8 cellular contexts compared by ENCODE assay signal in genomic region chrX:49291615-49292337, GRCh38. TPM values are rescaled to one million over a fixed set of nuclear protein-coding genes. Genes with fewer than 3 reads are reported as not detected.
DNase-seq lines count a peak whose midpoint lies in the region; ATAC-seq and TF ChIP-seq lines count a peak whose summit lies in the region.

No MANE protein-coding gene starts in this region.

- H3K9ac ChIP-seq in GM23248 (no peak overlapping the region), neural cell (ENCODE audit: low read length) (no peak overlapping the region)

- no peaks in the 10 kb centered on the region for H3F3A ChIP-seq in GM23248 (ENCODE audit: insufficient read depth)
- no peaks in the 10 kb centered on the region for H3F3A ChIP-seq in neural cell (ENCODE audit: insufficient read depth, low read length, poor library complexity, severe bottlenecking)

- no peak for TF ChIP-seq EP300 in neural cell (conservative IDR thresholded peaks at IDR 0.05; ENCODE audit: poor library complexity, severe bottlenecking)

- no peaks in the 10 kb centered on the region for H3K36me3 ChIP-seq in GM23248 (ENCODE audit: low read depth)
- no peaks in the 10 kb centered on the region for H3K36me3 ChIP-seq in esophagus squamous epithelium
- no peaks in the 10 kb centered on the region for H3K36me3 ChIP-seq in neural cell (ENCODE audit: insufficient read depth, low read length)
- no peaks in the 10 kb centered on the region for H3K36me3 ChIP-seq in thyroid gland

- no peak overlapping the region for H2AFZ ChIP-seq in GM23248
- no peak overlapping the region for H2AFZ ChIP-seq in neural cell (ENCODE audit: low read depth, low read length)

- no peak overlapping the region for H3K4me3 ChIP-seq in GM23248
- no peak overlapping the region for H3K4me3 ChIP-seq in esophagus squamous epithelium
- no peak overlapping the region for H3K4me3 ChIP-seq in neural cell (ENCODE audit: low read length)
- H3K4me3 ChIP-seq in thyroid gland (replicated peaks in 1 of 3): no peak overlapping the region

- no peak for ATAC-seq in GM21619 (IDR thresholded peaks at IDR 0.05; ENCODE audit: unreplicated experiment)

- no peaks in the 10 kb centered on the region for H4K20me1 ChIP-seq in GM23248 (ENCODE audit: insufficient read depth)
- H4K20me1 ChIP-seq in neural cell (ENCODE audit: insufficient read depth): no peaks in the 10 kb centered on the region

- in situ Hi-C loops in GM23248 (cut with MboI): no loop called here

- H3K27me3 ChIP-seq in GM23248 (replicated peaks; ENCODE audit: insufficient read depth) (no peaks in the 10 kb centered on the region), esophagus squamous epithelium (no peaks in the 10 kb centered on the region), neural cell (ENCODE audit: insufficient read depth, low read depth, low read length) (no peaks in the 10 kb centered on the region), thyroid gland (no peaks in the 10 kb centered on the region)

- WGBS in GM23248 (ENCODE audit: low coverage in 1 of 2, low lambda C conversion rate in 2 of 2, missing lambda C conversion rate in 2 of 2), 2 experiments: 22 to 24% methylated on average over 9 to 10 of the region's 11 CpGs
- WGBS in esophagus squamous epithelium, 2 donors: 19 to 37% methylated on average over 6 to 7 of the region's 11 CpGs
- 27 to 32% methylated on average over 7 to 8 of the region's 11 CpGs for WGBS in thyroid gland, 2 donors

- intact Hi-C loops in esophagus squamous epithelium (cut with DNase I): loop anchor here (10.0 kb wide), 1 partner anchor 463 kb away; no protein-coding TSS in a partner anchor
- intact Hi-C loops in thyroid gland (cut with DNase I): no loop called here

- peak; percentile 42 for DNase-seq in CMK (ENCODE audit: low read depth)
- DNase-seq in GM23248: peak; percentile 58
- DNase-seq in NCI-H774 (lab: John Stamatoyannopoulos, UW): peak; percentile 0
- DNase-seq in activated CD8-positive, alpha-beta memory T cell treated with anti-CD3 and anti-CD28 coated beads, Interleukin-2, amount 50 U/mL, for 24 hours (ENCODE audit: extremely low read depth): peak; percentile 35
- no peak for DNase-seq in esophagus squamous epithelium (lab: John Stamatoyannopoulos, UW)
- DNase-seq in thyroid gland: peak; percentile 45 to 67

- TF ChIP-seq RAD21 in neural cell (conservative IDR thresholded peaks at IDR 0.05): peak; percentile 48

- TF ChIP-seq POLR2A in esophagus squamous epithelium (IDR thresholded peaks at IDR 0.05) (no peak), thyroid gland (IDR thresholded peaks at IDR 0.05) (no peak)

- H3K9me2 ChIP-seq in GM23248 (ENCODE audit: insufficient read depth) (no peaks in the 10 kb centered on the region), neural cell (ENCODE audit: insufficient read depth, low read length) (no peaks in the 10 kb centered on the region)

- H3K79me2 ChIP-seq in GM23248 (ENCODE audit: insufficient read depth): no peaks in the 10 kb centered on the region
- no peaks in the 10 kb centered on the region for H3K79me2 ChIP-seq in neural cell (replicated peaks; ENCODE audit: insufficient read depth, low read length)

- peak; percentile 35 to 65 (median 59) for TF ChIP-seq CTCF in esophagus squamous epithelium (IDR thresholded peaks at IDR 0.05)
- TF ChIP-seq CTCF in neural cell (IDR thresholded peaks at IDR 0.05; ENCODE audit: poor library complexity, severe bottlenecking): peak; percentile 53
- TF ChIP-seq CTCF in thyroid gland (IDR thresholded peaks at IDR 0.05): peak in 5 of 6 experiments; percentile 18 to 63 (median 46)

- H3K27ac ChIP-seq in GM23248 (no peak overlapping the region), esophagus squamous epithelium (no peak overlapping the region), neural cell (ENCODE audit: low read length) (no peak overlapping the region), thyroid gland (no peak overlapping the region)

- H3K9me3 ChIP-seq in GM23248 (ENCODE audit: low read depth) (no peaks in the 10 kb centered on the region), esophagus squamous epithelium (no peaks in the 10 kb centered on the region), neural cell (ENCODE audit: low read length) (no peaks in the 10 kb centered on the region), thyroid gland (no peaks in the 10 kb centered on the region)

- H3K4me1 ChIP-seq in GM23248 (ENCODE audit: insufficient read depth) (no peaks in the 10 kb centered on the region), esophagus squamous epithelium (peaks cover 0 to 5% (median 0%) of the 10 kb centered on the region in 3 donors), thyroid gland (no peaks in the 10 kb centered on the region)

- H3K4me2 ChIP-seq in GM23248 (ENCODE audit: unreplicated experiment): no peak overlapping the region
- H3K4me2 ChIP-seq in neural cell (ENCODE audit: low read length): no peak overlapping the region

TF ChIP-seq in neural cell, 6 proteins besides CTCF, POLR2A, EP300 and RAD21:
- TF ChIP-seq TAF1 (IDR thresholded peaks at IDR 0.05; ENCODE audit: low read depth) (no peak), SMC3 (conservative IDR thresholded peaks at IDR 0.05; ENCODE audit: poor library complexity) (peak; percentile 42)
TF ChIP-seq in neural cell: peak in this region for 1.

RNA-seq across cellular contexts. Expression of gene GAGE10, which starts 11.7 kb away (rescaled TPM):
- total RNA-seq in GM23248 (2014; rRNA removed; shearing (Covaris generic)): not detected in 2 replicates
- polyA plus RNA-seq in GM23248 (2016; fragmentation: Nextera tagmentation; extraction: Ambion mirVana): not detected in 2 replicates
- not detected for total RNA-seq in esophagus squamous epithelium
- polyA plus RNA-seq in neural cell: not detected in 2 replicates
- polyA minus RNA-seq in neural cell: not detected in 2 replicates
- not detected for total RNA-seq in thyroid gland

RNA-seq across cellular contexts. Expression of gene PPP1R3F, which starts 22.2 kb away (rescaled TPM):
- total RNA-seq in GM23248 (2014; rRNA removed; shearing (Covaris generic)): 6.2 and 10.6 TPM in 2 replicates
- polyA plus RNA-seq in GM23248 (2016; fragmentation: Nextera tagmentation; extraction: Ambion mirVana): 4.4 and 5.7 TPM in 2 replicates
- 10 to 100 TPM in 1 of 4 donors, 1 to 10 TPM in 3; 4.2 to 10.7 (median 8.0) TPM for total RNA-seq in esophagus squamous epithelium
- polyA plus RNA-seq in neural cell: 20.4 and 21.0 TPM in 2 replicates
- 23.4 and 23.9 TPM in 2 replicates for polyA minus RNA-seq in neural cell
- 10 to 100 TPM in 3 of 4 donors, 1 to 10 TPM in 1; 7.7 to 15.7 (median 12.5) TPM for total RNA-seq in thyroid gland

RNA-seq across cellular contexts. Expression of gene FOXP3, which starts 27.3 kb away (rescaled TPM):
- not detected in 2 replicates for total RNA-seq in GM23248 (2014; rRNA removed; shearing (Covaris generic))
- polyA plus RNA-seq in GM23248 (2016; fragmentation: Nextera tagmentation; extraction: Ambion mirVana) (0.08 and 0.20 TPM in 2 replicates), neural cell (not detected in 2 replicates)
- total RNA-seq in esophagus squamous epithelium (1 to 10 TPM in 1 of 4 donors, under 1 TPM in 3; 0.38 to 2.1 (median 0.81) TPM), thyroid gland (under 1 TPM in 2 of 4 donors, not detected in 2; 0.11 to 0.13 TPM)
- 0.23 and 0.24 TPM in 2 replicates for polyA minus RNA-seq in neural cell

RNA-seq across cellular contexts. Expression of gene GAGE12J, which starts 30.1 kb away (rescaled TPM):
- not detected in 2 replicates for total RNA-seq in GM23248 (2014; rRNA removed; shearing (Covaris generic))
- polyA plus RNA-seq in GM23248 (2016; fragmentation: Nextera tagmentation; extraction: Ambion mirVana) (not detected in 2 replicates), neural cell (not detected in 2 replicates)
- total RNA-seq in esophagus squamous epithelium (not detected), thyroid gland (not detected)
- not detected in 2 replicates for polyA minus RNA-seq in neural cell

RNA-seq across cellular contexts. Expression of gene GAGE13, which starts 39.6 kb away (rescaled TPM):
- total RNA-seq in GM23248 (2014; rRNA removed; shearing (Covaris generic)): not detected in 2 replicates
- polyA plus RNA-seq in GM23248 (2016; fragmentation: Nextera tagmentation; extraction: Ambion mirVana) (not detected in 2 replicates), neural cell (not detected in 2 replicates)
- total RNA-seq in esophagus squamous epithelium (not detected), thyroid gland (not detected)
- polyA minus RNA-seq in neural cell: not detected in 2 replicates
